Comparison of ENCODE assay signal across 9 cellular contexts in the genomic region with DNA sequence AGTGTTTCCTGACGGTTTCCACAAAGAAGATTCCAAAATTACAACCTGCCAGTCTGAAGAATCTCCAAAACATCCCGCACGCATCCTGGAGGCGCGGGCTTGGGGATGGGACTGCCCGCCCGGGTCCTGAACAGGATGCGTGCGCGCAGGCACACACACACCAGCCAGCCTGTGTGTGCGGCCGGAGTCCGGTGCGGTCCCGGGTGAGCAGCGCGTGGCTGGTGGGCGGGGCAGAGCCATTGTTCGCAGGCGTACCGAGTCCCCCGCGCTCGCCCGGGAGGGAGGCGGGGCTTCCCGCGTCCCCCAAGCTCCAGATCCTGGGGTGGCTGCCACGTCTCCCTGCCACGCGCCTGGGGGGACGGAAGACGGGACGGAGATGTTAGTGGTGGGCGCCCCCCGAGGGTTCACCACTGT. TPM values are rescaled to one million over a fixed set of nuclear protein-coding genes. Genes with fewer than 3 reads are reported as not detected.
A peak's percentile ranks its signal among the peaks of the same experiment; 100 is the strongest.
DNase-seq lines count a peak whose midpoint lies in the region; ATAC-seq, FAIRE-seq and TF ChIP-seq lines count a peak whose summit lies in the region.
"Had no signal": no experiment of that assay in that cellular context is flagged by ENCODE, and none has a peak within 500 bp of the region (broad histone marks: within the 10 kb centered on the region; RNA-seq: fewer than 3 reads in every experiment).

No MANE protein-coding gene starts in this region.

- H3K27me3 ChIP-seq in CD8-positive, alpha-beta T cell (ENCODE audit: insufficient read depth, low read length): no peaks in the 10 kb centered on the region
- H3K27me3 ChIP-seq in Panc1 (ENCODE audit: control insufficient read depth, insufficient read depth, low read length) (no peaks in the 10 kb centered on the region), neutrophil (peaks cover 12% of the 10 kb centered on the region), suprapubic skin (peaks cover 15% of the 10 kb centered on the region)

- no TSS peak for BruUV-seq in Panc1 (replicated peaks; lab: Mats Ljungman, UMichigan)

- POLR2A ChIA-PET in CD8-positive, alpha-beta T cell (lab: Charles Lee): interaction anchor here (0.6 to 2.7 kb wide), 5 partner anchors 24 to 189 kb away, joined by 3 to 9 read pairs (median 6); a partner anchor contains a TSS
- POLR2A ChIA-PET in Panc1 (lab: Charles Lee): interaction anchor here (0.5 to 1.5 kb wide), 6 partner anchors 12 to 180 kb away, joined by 7 to 18 read pairs (median 14); no protein-coding TSS in a partner anchor

- in situ Hi-C loops in Panc1 (cut with HindIII; ENCODE audit: low pct_unique_long_range_greater_than_20kb, low sequenced_read_pairs): no loop called here

- intact Hi-C loops in CD8-positive, alpha-beta T cell (cut with DNase I, micrococcal nuclease): loop anchor here in 1 of 2 experiments (2.0 kb wide), 1 partner anchor 24 kb away; no protein-coding TSS in a partner anchor
- intact Hi-C loops in Panc1 (cut with micrococcal nuclease; ENCODE audit: unreplicated experiment): no loop called here

- H3K27me3 Mint-ChIP-seq in CD8-positive, alpha-beta T cell (ENCODE audit: low read depth): no peaks in the 10 kb centered on the region

- H3K4me3 ChIP-seq in CD8-positive, alpha-beta T cell (ENCODE audit: low read depth, low read length): peak overlapping the region; percentile 79
- H3K4me3 ChIP-seq in Panc1 (ENCODE audit: low read depth in 2 of 2, low read length in 2 of 2) (peak overlapping the region; percentile 89 to 94), neutrophil (ENCODE audit: low read depth in 1 of 2, low read length in 1 of 2) (peak overlapping the region; percentile 80 to 91), suprapubic skin (peak overlapping the region; percentile 75)

- CTCF ChIA-PET in CD8-positive, alpha-beta T cell (lab: Charles Lee): interaction anchor here (0.8 to 10.2 kb wide), 9 partner anchors 7 to 172 kb away, joined by 3 to 110 read pairs (median 5); no protein-coding TSS in a partner anchor
- CTCF ChIA-PET in Panc1 (lab: Charles Lee): interaction anchor here (0.5 to 1.2 kb wide), 4 partner anchors 25 to 172 kb away, joined by 4 to 8 read pairs (median 4); no protein-coding TSS in a partner anchor

- WGBS in suprapubic skin: 0% methylated on average over 9 of the region's 36 CpGs

- H3K36me3 ChIP-seq in CD8-positive, alpha-beta T cell (ENCODE audit: insufficient read depth, low read length): no peaks in the 10 kb centered on the region
- H3K36me3 ChIP-seq in Panc1 (ENCODE audit: control insufficient read depth, insufficient read depth, low read length) (peaks cover 39% of the 10 kb centered on the region), neutrophil (no peaks in the 10 kb centered on the region), suprapubic skin (no peaks in the 10 kb centered on the region)

- no peaks in the 10 kb centered on the region for H3K9me3 ChIP-seq in CD8-positive, alpha-beta T cell (ENCODE audit: low read length)
- H3K9me3 ChIP-seq in Panc1 (ENCODE audit: control insufficient read depth, insufficient read depth, low read depth, low read length) (no peaks in the 10 kb centered on the region), neutrophil (no peaks in the 10 kb centered on the region), suprapubic skin (no peaks in the 10 kb centered on the region)

- no peak overlapping the region for H3K27ac ChIP-seq in CD8-positive, alpha-beta T cell (ENCODE audit: low read depth, low read length)
- H3K27ac ChIP-seq in Panc1 (ENCODE audit: low read length): peak overlapping the region; percentile 95
- H3K27ac ChIP-seq in neutrophil: peak overlapping the region; percentile 74
- peak overlapping the region; percentile 59 for H3K27ac ChIP-seq in suprapubic skin

- DNase-seq in CD8-positive, alpha-beta T cell: peak in 6 of 7 experiments; percentile 41 to 69 (median 60)
- no peak for DNase-seq in Panc1 (ENCODE audit: low read depth, low spot score)
- peak; percentile 53 for DNase-seq in activated gamma-delta T cell treated with Interleukin-2 at 50 U/mL for 16 hours
- peak; percentile 66 to 78 for DNase-seq in frontal cortex (ENCODE audit: low spot score in 2 of 2)
- peak in 1 of 2 donors; percentile 84 for DNase-seq in suprapubic skin (ENCODE audit: low spot score in 2 of 2)

- H3K4me1 ChIP-seq in CD8-positive, alpha-beta T cell (ENCODE audit: insufficient read depth, low read length): peaks cover 6% of the 10 kb centered on the region
- peaks cover 51% of the 10 kb centered on the region for H3K4me1 ChIP-seq in Panc1 (ENCODE audit: control insufficient read depth, insufficient read depth, low read length)
- H3K4me1 ChIP-seq in neutrophil (ENCODE audit: control insufficient read depth in 1 of 2, insufficient read depth in 1 of 2, low read depth in 1 of 2, low read length in 1 of 2): peaks cover 27 to 43% of the 10 kb centered on the region in 2 experiments
- peaks cover 37% of the 10 kb centered on the region for H3K4me1 ChIP-seq in suprapubic skin

- H3K36me3 Mint-ChIP-seq in CD8-positive, alpha-beta T cell: peaks cover 6% of the 10 kb centered on the region

- H3K4me1 Mint-ChIP-seq in CD8-positive, alpha-beta T cell (ENCODE audit: low read depth): peaks cover 31% of the 10 kb centered on the region

- no peak for TF ChIP-seq CTCF in CD8-positive, alpha-beta T cell (IDR thresholded peaks at IDR 0.05)
- no peak for TF ChIP-seq CTCF in Panc1 (IDR thresholded peaks at IDR 0.05)
- no peak for TF ChIP-seq CTCF in neutrophil (IDR thresholded peaks at IDR 0.05)
- no peak for TF ChIP-seq CTCF in suprapubic skin (IDR thresholded peaks at IDR 0.05)

- H3K4me3 Mint-ChIP-seq in CD8-positive, alpha-beta T cell: peak overlapping the region; percentile 93

- peak; percentile 57 for ATAC-seq in CD8-positive, alpha-beta T cell
- ATAC-seq in GM19397 (IDR thresholded peaks at IDR 0.05; ENCODE audit: unreplicated experiment) (peak; percentile 44), HG03565 (IDR thresholded peaks at IDR 0.05; ENCODE audit: unreplicated experiment) (peak; percentile 30), Panc1 (peak; percentile 81)

- no peak overlapping the region for H3K27ac Mint-ChIP-seq in CD8-positive, alpha-beta T cell

- no peaks in the 10 kb centered on the region for H3K9me3 Mint-ChIP-seq in CD8-positive, alpha-beta T cell

- FAIRE-seq in frontal cortex (lab: Jason Lieb, UNC): no peak

- no peak for TF ChIP-seq EP300 in suprapubic skin (IDR thresholded peaks at IDR 0.05)

- TF ChIP-seq POLR2A in suprapubic skin (IDR thresholded peaks at IDR 0.05): no peak

RNA-seq across cellular contexts. Expression of a gene that starts 0.7 kb away (rescaled TPM):
- total RNA-seq in CD8-positive, alpha-beta T cell: 1 to 10 TPM; 5.4 TPM
- 1,345 TPM for total RNA-seq in Panc1 (2021; ENCODE audit: unreplicated experiment)
- 948 TPM for polyA plus RNA-seq in Panc1 (2012; ENCODE audit: insufficient read length)
- total RNA-seq in frontal cortex: 135 TPM
- total RNA-seq in suprapubic skin: 10 to 100 TPM; 24.3 to 53.9 (median 49.7) TPM

RNA-seq across cellular contexts. Expression of a gene that starts 16.3 kb away (rescaled TPM):
- total RNA-seq in CD8-positive, alpha-beta T cell: under 1 TPM in 1 of 2 experiments, not detected in 1; 0.14 TPM
- total RNA-seq in Panc1 (2021; ENCODE audit: unreplicated experiment) (not detected), frontal cortex (not detected), suprapubic skin (not detected)
- polyA plus RNA-seq in Panc1 (2012; ENCODE audit: insufficient read length): not detected
- total RNA-seq: glomerular endothelial cell had no signal

RNA-seq across cellular contexts. Expression of a gene that starts 59.9 kb away (rescaled TPM):
- 10 to 100 TPM; 58.4 to 59.7 TPM for total RNA-seq in CD8-positive, alpha-beta T cell
- total RNA-seq in Panc1 (2021; ENCODE audit: unreplicated experiment): 39.3 TPM
- polyA plus RNA-seq in Panc1 (2012; ENCODE audit: insufficient read length): 40.2 TPM
- total RNA-seq in frontal cortex: 52.2 TPM
- 10 to 100 TPM; 11.7 to 49.6 (median 36.2) TPM for total RNA-seq in suprapubic skin

Comparison
In these comparisons a context has a peak if more than half of its experiments do, and no peak if none do; other contexts are left out.
1. ATAC-seq: peak in every context shown above with its lines; median percentile 81 in Panc1; 57 in CD8-positive, alpha-beta T cell; 44 in GM19397; 30 in HG03565.